Comparison of ENCODE assay signal across 8 cellular contexts in the genomic region with DNA sequence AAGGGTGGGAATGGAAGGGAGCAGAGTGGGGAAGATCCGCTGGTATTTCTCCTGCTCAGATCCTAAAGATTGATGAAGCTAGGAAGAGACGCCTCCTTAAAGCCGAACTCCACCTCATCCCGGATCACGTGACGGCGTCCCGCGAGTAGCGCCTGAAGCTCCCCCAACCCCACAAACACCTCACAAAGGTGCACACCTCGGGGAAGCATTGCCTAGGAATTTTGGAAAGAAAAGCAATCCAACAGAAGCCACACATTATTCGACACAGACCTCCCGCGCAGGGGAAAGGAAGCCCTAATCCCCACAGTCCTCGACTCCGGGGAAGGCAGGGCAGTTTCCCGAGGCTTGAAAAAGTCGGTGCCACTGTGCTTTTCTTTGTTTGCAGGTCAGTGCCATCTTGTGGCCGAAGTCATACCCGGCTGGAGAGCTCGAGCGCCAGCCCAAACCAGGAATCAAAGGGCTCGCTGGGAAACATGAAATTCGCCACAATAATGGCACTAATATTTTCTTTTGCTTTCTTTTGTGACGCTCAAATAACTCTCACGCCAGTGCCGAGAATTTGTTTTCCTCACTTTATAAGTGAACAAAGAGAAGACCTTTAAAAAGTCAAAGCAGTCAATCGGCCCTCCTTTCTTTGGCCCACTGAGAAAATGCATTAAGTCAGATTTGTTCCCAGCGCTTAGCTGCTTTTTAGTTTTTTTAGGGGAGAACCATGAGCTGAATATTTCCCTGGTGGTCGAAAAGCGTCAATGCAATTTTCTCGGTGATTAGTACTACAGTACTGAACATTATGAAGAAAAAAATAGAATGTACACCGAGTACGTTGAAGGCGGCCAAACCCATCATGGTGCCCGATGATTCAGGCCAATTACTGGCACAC. TPM values are rescaled to one million over a fixed set of nuclear protein-coding genes. Genes with fewer than 3 reads are reported as not detected.
A peak's percentile ranks its signal among the peaks of the same experiment; 100 is the strongest.
DNase-seq lines count a peak whose midpoint lies in the region; ATAC-seq lines count a peak whose summit lies in the region.

A gene (minus strand): TSS at position 71 of the 880 bp plus-strand sequence. CDS start 6,042 bp downstream, outside the sequence.

- H3K36me3 Mint-ChIP-seq in IgD-negative memory B cell: peaks cover 3% of the 10 kb centered on the region
- no peaks in the 10 kb centered on the region for H3K36me3 Mint-ChIP-seq in central memory CD8-positive, alpha-beta T cell (ENCODE audit: insufficient read depth)
- H3K36me3 Mint-ChIP-seq in immature natural killer cell: peaks cover 0 to 5% (median 0%) of the 10 kb centered on the region in 3 donors

- H3K9me3 Mint-ChIP-seq in IgD-negative memory B cell (peaks cover 0 to 4% (median 2%) of the 10 kb centered on the region in 3 donors), immature natural killer cell (peaks cover 0 to 11% (median 5%) of the 10 kb centered on the region in 6 donors)
- no peaks in the 10 kb centered on the region for H3K9me3 Mint-ChIP-seq in central memory CD8-positive, alpha-beta T cell

- peaks cover 5% of the 10 kb centered on the region; the same call in 1 of the 2 replicates for H3K36me3 ChIP-seq in SK-N-MC (ENCODE audit: insufficient read depth, low read length)
- H3K36me3 ChIP-seq in skeletal muscle tissue (ENCODE audit: control insufficient read depth in 3 of 3, insufficient read depth in 3 of 3, low read length in 3 of 3): no peaks in the 10 kb centered on the region

- peaks cover 5 to 23% (median 10%) of the 10 kb centered on the region in 3 donors for H3K27me3 ChIP-seq in skeletal muscle tissue (ENCODE audit: control insufficient read depth in 3 of 3, insufficient read depth in 3 of 3, low read length in 3 of 3)

- peaks cover 5 to 9% (median 6%) of the 10 kb centered on the region in 3 donors for H3K4me1 ChIP-seq in skeletal muscle tissue (ENCODE audit: control insufficient read depth in 3 of 3, insufficient read depth in 3 of 3, low read length in 3 of 3)

- peak; percentile 86 for DNase-seq in GM03348 (ENCODE audit: low spot score)
- DNase-seq in SK-N-MC (ENCODE audit: low read depth, low spot score): peak; percentile 66
- DNase-seq in central memory CD8-positive, alpha-beta T cell (ENCODE audit: low spot score in 2 of 2): no peak
- DNase-seq in immature natural killer cell: no peak
- DNase-seq in NCI-H774 (lab: John Stamatoyannopoulos, UW): no peak

- H3K27ac Mint-ChIP-seq in IgD-negative memory B cell (no peak within 1 kb of the TSS), immature natural killer cell (no peak within 1 kb of the TSS)
- no peak within 1 kb of the TSS for H3K27ac Mint-ChIP-seq in central memory CD8-positive, alpha-beta T cell (ENCODE audit: low read depth)

- H3K9ac ChIP-seq in SK-N-MC (ENCODE audit: insufficient read length): peak within 1 kb of the TSS; percentile 91
- peak within 1 kb of the TSS; percentile 36 to 73 (median 70) for H3K9ac ChIP-seq in skeletal muscle tissue (ENCODE audit: low read depth in 1 of 3, low read length in 3 of 3)

- peaks cover 9 to 15% (median 15%) of the 10 kb centered on the region in 3 donors for H3K4me1 Mint-ChIP-seq in IgD-negative memory B cell
- peaks cover 5% of the 10 kb centered on the region for H3K4me1 Mint-ChIP-seq in central memory CD8-positive, alpha-beta T cell
- peaks cover 2 to 8% of the 10 kb centered on the region in 2 donors for H3K4me1 Mint-ChIP-seq in immature natural killer cell

- H3K27ac ChIP-seq in SK-N-MC (peak within 1 kb of the TSS; percentile 88), skeletal muscle tissue (ENCODE audit: low read depth, low read length) (no peak within 1 kb of the TSS)

- H3K9me3 ChIP-seq in SK-N-MC (ENCODE audit: low read depth, low read length): no peaks in the 10 kb centered on the region
- H3K9me3 ChIP-seq in skeletal muscle tissue (ENCODE audit: control insufficient read depth in 3 of 3, low read length in 3 of 3): no peaks in the 10 kb centered on the region

- peak; percentile 83 for ATAC-seq in GM21825 (IDR thresholded peaks at IDR 0.05; ENCODE audit: unreplicated experiment)
- no peak for ATAC-seq in central memory CD8-positive, alpha-beta T cell (replicated peaks; ENCODE audit: extremely low read depth, poor library complexity, severe bottlenecking)

- peak within 1 kb of the TSS; percentile 91 for H3K4me3 ChIP-seq in SK-N-MC
- peak within 1 kb of the TSS; percentile 72 to 87 (median 78) for H3K4me3 ChIP-seq in skeletal muscle tissue (ENCODE audit: low read length in 3 of 3)

- H3K27me3 Mint-ChIP-seq in IgD-negative memory B cell (peaks cover 39% of the 10 kb centered on the region), immature natural killer cell (ENCODE audit: low read depth in 3 of 3) (peaks cover 9 to 19% (median 14%) of the 10 kb centered on the region in 3 donors)
- H3K27me3 Mint-ChIP-seq in central memory CD8-positive, alpha-beta T cell: peaks cover 59% of the 10 kb centered on the region

- H3K4me3 Mint-ChIP-seq in IgD-negative memory B cell: peak within 1 kb of the TSS; percentile 44 to 92 (median 72)
- H3K4me3 Mint-ChIP-seq in central memory CD8-positive, alpha-beta T cell: peak within 1 kb of the TSS; percentile 40
- peak within 1 kb of the TSS in 3 of 5 donors; percentile 17 to 33 (median 21) for H3K4me3 Mint-ChIP-seq in immature natural killer cell

RNA-seq across cellular contexts. Expression of the gene that starts here (rescaled TPM):
- polyA plus RNA-seq in IgD-negative memory B cell (not detected), immature natural killer cell (not detected)
- 9.9 TPM for total RNA-seq in skeletal muscle tissue

Comparison
In these comparisons a context has a peak if more than half of its experiments do, and no peak if none do; other contexts are left out.
1. DNase-seq: peak in GM03348 (single experiment) and SK-N-MC (single experiment); none in central memory CD8-positive, alpha-beta T cell (0 of 2), immature natural killer cell (0 of 3) and NCI-H774 (single experiment).
2. H3K4me3 Mint-ChIP-seq: peak in every context shown above with its lines; median percentile 72 in IgD-negative memory B cell; 40 in central memory CD8-positive, alpha-beta T cell; 21 in immature natural killer cell.